31 cellular contexts compared by ENCODE assay signal in genomic region chr3:59877263-59877662, GRCh38.
"Had no signal": no experiment of that assay in that cellular context is flagged by ENCODE, and none has a peak within 500 bp of the region (broad histone marks: within the 10 kb centered on the region; RNA-seq: fewer than 3 reads in every experiment).

No MANE protein-coding gene starts in this region.

- H3K4me1 ChIP-seq: colonic mucosa had no signal

- FAIRE-seq: astrocyte, endometrium, endothelial cell of umbilical vein, frontal cortex had no signal

- H3K27me3 Mint-ChIP-seq: activated CD4-positive, alpha-beta memory T cell treated with anti-CD3 and anti-CD28 coated beads for 36 hours; activated CD4-positive, alpha-beta T cell treated with anti-CD3 and anti-CD28 coated beads for 36 hours; activated CD4-positive, alpha-beta T cell treated with anti-CD3 and anti-CD28 coated beads, Interleukin-2, amount 10 ng/mL, durations not matched to agents 24 days and 14 days; activated CD8-positive, alpha-beta memory T cell treated with anti-CD3 and anti-CD28 coated beads, Interleukin-2, amount 10 ng/mL, durations not matched to agents 7 days and 5 days; activated naive CD8-positive, alpha-beta T cell; activated T-cell treated with anti-CD3 and anti-CD28 coated beads, Interleukin-2, amount 50 U/mL, for 24 hours; activated T-helper 17 cell treated with anti-CD3 and anti-CD28 coated beads, Interleukin-2, amount 50 U/mL, for 72 hours had no signal

- H3K9me3 Mint-ChIP-seq: activated CD4-positive, alpha-beta memory T cell treated with anti-CD3 and anti-CD28 coated beads for 36 hours; activated T-cell treated with anti-CD3 and anti-CD28 coated beads, Interleukin-2, amount 50 U/mL, for 24 hours; activated T-helper 17 cell treated with anti-CD3 and anti-CD28 coated beads, Interleukin-2, amount 50 U/mL, for 72 hours had no signal

- H3K36me3 ChIP-seq: brain microvascular endothelial cell, cardiac muscle cell, colonic mucosa had no signal

- H3K4me3 ChIP-seq: cardiac muscle cell, colonic mucosa had no signal

- ATAC-seq: activated CD8-positive, alpha-beta memory T cell treated with anti-CD3 and anti-CD28 coated beads, Interleukin-2, amount 10 ng/mL, durations not matched to agents 7 days and 5 days; activated CD8-positive, alpha-beta T cell treated with anti-CD3 and anti-CD28 coated beads, Interleukin-2, amount 10 ng/mL, durations not matched to agents 7 days and 5 days; activated T-cell treated with anti-CD3 and anti-CD28 coated beads, Interleukin-2, amount 50 U/mL, for 72 hours; activated T-helper 17 cell treated with anti-CD3 and anti-CD28 coated beads, Interleukin-2, amount 50 U/mL, for 72 hours; esophagus mucosa had no signal

- H3K27ac Mint-ChIP-seq: activated CD4-positive, alpha-beta memory T cell treated with anti-CD3 and anti-CD28 coated beads for 36 hours; activated CD4-positive, alpha-beta T cell treated with anti-CD3 and anti-CD28 coated beads for 36 hours; activated CD4-positive, alpha-beta T cell treated with anti-CD3 and anti-CD28 coated beads, Interleukin-2, amount 10 ng/mL, durations not matched to agents 24 days and 14 days; activated CD8-positive, alpha-beta memory T cell treated with anti-CD3 and anti-CD28 coated beads, Interleukin-2, amount 10 ng/mL, durations not matched to agents 7 days and 5 days; activated CD8-positive, alpha-beta T cell treated with anti-CD3 and anti-CD28 coated beads, Interleukin-2, amount 10 ng/mL, durations not matched to agents 7 days and 5 days; activated naive CD8-positive, alpha-beta T cell; activated T-cell treated with anti-CD3 and anti-CD28 coated beads, Interleukin-2, amount 50 U/mL, for 24 hours; activated T-cell treated with anti-CD3 and anti-CD28 coated beads, Interleukin-2, amount 50 U/mL, for 72 hours; activated T-helper 17 cell treated with anti-CD3 and anti-CD28 coated beads, Interleukin-2, amount 50 U/mL, for 72 hours had no signal

- H3K4me1 Mint-ChIP-seq: activated CD8-positive, alpha-beta memory T cell treated with anti-CD3 and anti-CD28 coated beads, Interleukin-2, amount 10 ng/mL, durations not matched to agents 7 days and 5 days; activated T-helper 17 cell treated with anti-CD3 and anti-CD28 coated beads, Interleukin-2, amount 50 U/mL, for 72 hours had no signal

- H3K36me3 Mint-ChIP-seq: activated CD8-positive, alpha-beta memory T cell treated with anti-CD3 and anti-CD28 coated beads, Interleukin-2, amount 10 ng/mL, durations not matched to agents 7 days and 5 days had no signal

- H3K27ac ChIP-seq: brain microvascular endothelial cell, cardiac muscle cell, colonic mucosa, epithelial cell of prostate had no signal

- H3K27me3 ChIP-seq: brain microvascular endothelial cell, cardiac muscle cell, colonic mucosa had no signal

- DNase-seq: activated CD4-positive, alpha-beta memory T cell treated with anti-CD3 and anti-CD28 coated beads for 36 hours; activated CD4-positive, alpha-beta T cell treated with anti-CD3 and anti-CD28 coated beads for 36 hours; activated CD4-positive, alpha-beta T cell treated with anti-CD3 and anti-CD28 coated beads, Interleukin-2, amount 10 ng/mL, durations not matched to agents 24 days and 14 days; activated CD4-positive, CD25-positive, alpha-beta regulatory T cell; activated CD4-positive, CD25-positive, alpha-beta regulatory T cell treated with anti-CD3 and anti-CD28 coated beads, Interleukin-2, amount 50 U/mL, for 72 hours; activated CD8-positive, alpha-beta memory T cell treated with anti-CD3 and anti-CD28 coated beads, Interleukin-2, amount 10 ng/mL, durations not matched to agents 7 days and 5 days; activated CD8-positive, alpha-beta memory T cell treated with anti-CD3 and anti-CD28 coated beads, Interleukin-2, amount 50 U/mL, for 4 hours; activated CD8-positive, alpha-beta T cell treated with anti-CD3 and anti-CD28 coated beads, Interleukin-2, amount 10 ng/mL, durations not matched to agents 7 days and 5 days; activated effector memory CD4-positive, alpha-beta T cell treated with Interleukin-2 at 50 U/mL for 16 hours; activated gamma-delta T cell treated with Interleukin-2 at 50 U/mL for 16 hours; activated naive CD4-positive, alpha-beta T cell treated with anti-CD3 and anti-CD28 coated beads, Interleukin-2, amount 50 U/mL, for 16 hours; activated naive CD4-positive, alpha-beta T cell treated with Interleukin-2 at 50 U/mL for 16 hours; activated T-cell treated with anti-CD3 and anti-CD28 coated beads, Interleukin-2, amount 50 U/mL, for 24 hours; activated T-cell treated with anti-CD3 and anti-CD28 coated beads, Interleukin-2, amount 50 U/mL, for 72 hours; amniotic stem cell; brain microvascular endothelial cell; central memory CD4-positive, alpha-beta T cell; cerebellar nuclear complex; colonic mucosa; effector CD8-positive, alpha-beta T cell; foreskin fibroblast; T-helper 2 cell had no signal

- H3K4me3 Mint-ChIP-seq: activated CD4-positive, alpha-beta memory T cell treated with anti-CD3 and anti-CD28 coated beads for 36 hours; activated CD4-positive, alpha-beta T cell treated with anti-CD3 and anti-CD28 coated beads for 36 hours; activated CD4-positive, alpha-beta T cell treated with anti-CD3 and anti-CD28 coated beads, Interleukin-2, amount 10 ng/mL, durations not matched to agents 24 days and 14 days; activated CD8-positive, alpha-beta memory T cell treated with anti-CD3 and anti-CD28 coated beads, Interleukin-2, amount 10 ng/mL, durations not matched to agents 7 days and 5 days; activated CD8-positive, alpha-beta T cell treated with anti-CD3 and anti-CD28 coated beads, Interleukin-2, amount 10 ng/mL, durations not matched to agents 7 days and 5 days; activated naive CD8-positive, alpha-beta T cell; activated T-cell treated with anti-CD3 and anti-CD28 coated beads, Interleukin-2, amount 50 U/mL, for 24 hours; activated T-cell treated with anti-CD3 and anti-CD28 coated beads, Interleukin-2, amount 50 U/mL, for 72 hours; activated T-helper 17 cell treated with anti-CD3 and anti-CD28 coated beads, Interleukin-2, amount 50 U/mL, for 72 hours had no signal

- H3K9me3 ChIP-seq: colonic mucosa had no signal
